Comparison of ENCODE assay signal across 21 cellular contexts in the genomic region with DNA sequence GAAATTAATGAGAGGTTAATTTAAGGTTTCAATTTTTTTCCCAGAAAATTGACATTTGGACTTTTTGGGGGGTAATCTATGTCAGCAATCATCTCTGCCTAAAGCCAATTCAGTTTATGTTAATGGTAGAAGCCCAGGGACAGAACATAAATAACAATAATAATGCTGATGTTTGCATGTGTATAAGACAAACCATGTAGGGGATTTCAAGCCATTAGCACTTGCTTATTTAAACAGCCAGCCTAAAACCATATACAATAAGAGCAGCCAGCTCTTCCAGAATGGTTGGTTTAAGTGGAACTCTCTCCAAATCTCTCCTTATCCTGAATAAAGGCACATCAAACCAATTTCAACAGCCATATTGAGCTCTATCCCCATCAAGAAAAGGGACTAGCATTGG. TPM values are rescaled to one million over a fixed set of nuclear protein-coding genes. Genes with fewer than 3 reads are reported as not detected.
DNase-seq lines count a peak whose midpoint lies in the region; ATAC-seq, FAIRE-seq and TF ChIP-seq lines count a peak whose summit lies in the region.
"Had no signal": no experiment of that assay in that cellular context is flagged by ENCODE, and none has a peak within 500 bp of the region (broad histone marks: within the 10 kb centered on the region; RNA-seq: fewer than 3 reads in every experiment).

No MANE protein-coding gene starts in this region.

- H3K9me2 ChIP-seq in PC-9 (ENCODE audit: insufficient read depth), result no peaks in the 10 kb centered on the region

- H3F3A ChIP-seq in PC-9 (ENCODE audit: insufficient read depth, low read depth), result peaks cover 17% of the 10 kb centered on the region; the same call in 1 of the 2 replicates

- no peak for TF ChIP-seq RAD21 in HepG2 (CRISPR knock-in tag; IDR thresholded peaks at IDR 0.05)

- intact Hi-C loops in HepG2 (cut with micrococcal nuclease; ENCODE audit: unreplicated experiment), result no loop called here
- intact Hi-C loops in right lobe of liver (cut with DNase I), result no loop called here
- intact Hi-C loops in PC-9 (cut with micrococcal nuclease; ENCODE audit: unreplicated experiment), result loop anchor here (2.0 kb wide), 1 partner anchor 231 kb away; no protein-coding TSS in a partner anchor
- intact Hi-C loops in psoas muscle (cut with DNase I), result no loop called here
- intact Hi-C loops in left colon (cut with DNase I, micrococcal nuclease), result no loop called here

- no peaks in the 10 kb centered on the region for H3K9me3 ChIP-seq in HepG2 (ENCODE audit: low read length)
- no peaks in the 10 kb centered on the region for H3K9me3 ChIP-seq in right lobe of liver
- H3K9me3 ChIP-seq in PC-9 (ENCODE audit: insufficient read depth, low read depth), result no peaks in the 10 kb centered on the region
- no peaks in the 10 kb centered on the region for H3K9me3 ChIP-seq in psoas muscle
- H3K9me3 ChIP-seq in right atrium auricular region, result no peaks in the 10 kb centered on the region
- H3K9me3 ChIP-seq: SJSA1 had no signal

- ATAC-seq in HepG2 (no peak), right lobe of liver (no peak), psoas muscle (no peak), left colon (no peak)

- POLR2A ChIA-PET in HepG2 (lab: Yijun Ruan, JAX), result no interaction called here
- POLR2A ChIA-PET in PC-9 (lab: Charles Lee; ENCODE audit: unreplicated experiment), result interaction anchor here (0.6 kb wide), 1 partner anchor 203 kb away, joined by 3 read pairs; no protein-coding TSS in a partner anchor

- H3K4me3 ChIP-seq in HepG2 (replicated peaks in 1 of 3; ENCODE audit: insufficient read depth in 1 of 3, low read depth in 2 of 3, low read length in 3 of 3), result no peak overlapping the region
- H3K4me3 ChIP-seq in right lobe of liver, result no peak overlapping the region
- no peak overlapping the region for H3K4me3 ChIP-seq in PC-9
- no peak overlapping the region for H3K4me3 ChIP-seq in psoas muscle
- H3K4me3 ChIP-seq in right atrium auricular region, result no peak overlapping the region
- H3K4me3 ChIP-seq: SJSA1 had no signal

- H3K4me2 ChIP-seq in HepG2 (ENCODE audit: low read depth, low read length), result peak overlapping the region; percentile 45; the same call in 1 of the 2 replicates
- H3K4me2 ChIP-seq in PC-9, result peak overlapping the region; percentile 61

- CTCF ChIA-PET in HepG2 (lab: Yijun Ruan, JAX; ENCODE audit: low intra/inter-chr PET ratio, low total read pairs) (no interaction called here), PC-9 (lab: Charles Lee) (interaction anchor here (0.6 kb wide), 1 partner anchor 9 kb away, joined by 17 read pairs; no protein-coding TSS in a partner anchor)

- FAIRE-seq in HepG2 (lab: Jason Lieb, UNC), result no peak
- FAIRE-seq: GM12891 had no signal

- no peaks in the 10 kb centered on the region for H3K79me2 ChIP-seq in HepG2 (ENCODE audit: insufficient read depth, low read length)
- H3K79me2 ChIP-seq in PC-9 (ENCODE audit: low read depth), result no peaks in the 10 kb centered on the region

- no peak overlapping the region for H3K9ac ChIP-seq in HepG2 (ENCODE audit: insufficient read depth, low read depth, low read length)

- no peaks in the 10 kb centered on the region for H4K20me1 ChIP-seq in HepG2 (ENCODE audit: insufficient read depth, low read length)
- no peaks in the 10 kb centered on the region for H4K20me1 ChIP-seq in PC-9 (ENCODE audit: insufficient read depth)

- no peak for TF ChIP-seq CTCF in HepG2 (CRISPR knock-in tag; IDR thresholded peaks at IDR 0.05)
- no peak for TF ChIP-seq CTCF in right lobe of liver (IDR thresholded peaks at IDR 0.05)
- TF ChIP-seq CTCF in PC-9 (conservative IDR thresholded peaks at IDR 0.05), result no peak
- TF ChIP-seq CTCF in psoas muscle (IDR thresholded peaks at IDR 0.05), result no peak
- TF ChIP-seq CTCF in right atrium auricular region (IDR thresholded peaks at IDR 0.05), result no peak

- no peaks in the 10 kb centered on the region for H3K36me3 ChIP-seq in HepG2 (replicated peaks in 1 of 2; ENCODE audit: control insufficient read depth in 1 of 2, insufficient read depth in 2 of 2, low read length in 2 of 2)
- no peaks in the 10 kb centered on the region for H3K36me3 ChIP-seq in right lobe of liver
- no peaks in the 10 kb centered on the region for H3K36me3 ChIP-seq in PC-9 (ENCODE audit: low read depth)
- no peaks in the 10 kb centered on the region for H3K36me3 ChIP-seq in psoas muscle (ENCODE audit: insufficient read depth in 1 of 2, low read depth in 1 of 2)
- no peaks in the 10 kb centered on the region for H3K36me3 ChIP-seq in right atrium auricular region
- H3K36me3 ChIP-seq: SJSA1 had no signal

- in situ Hi-C loops in HepG2 (cut with HindIII; ENCODE audit: extremely low pct_ligation_motif_present, low pct_unique_long_range_greater_than_20kb), result no loop called here

- no peaks in the 10 kb centered on the region for H3K27me3 ChIP-seq in HepG2 (ENCODE audit: control insufficient read depth in 1 of 2, insufficient read depth in 2 of 2, low read length in 2 of 2)
- H3K27me3 ChIP-seq in right lobe of liver, result no peaks in the 10 kb centered on the region
- H3K27me3 ChIP-seq in PC-9 (ENCODE audit: insufficient read depth, low read depth), result no peaks in the 10 kb centered on the region
- no peaks in the 10 kb centered on the region for H3K27me3 ChIP-seq in psoas muscle (ENCODE audit: insufficient read depth in 3 of 3, low read length in 2 of 3)
- no peaks in the 10 kb centered on the region for H3K27me3 ChIP-seq in right atrium auricular region
- H3K27me3 ChIP-seq: SJSA1 had no signal

- peaks cover 42% of the 10 kb centered on the region for H3K4me1 ChIP-seq in HepG2 (ENCODE audit: insufficient read depth, low read length)
- H3K4me1 ChIP-seq in right lobe of liver, result peaks cover 0 to 10% (median 0%) of the 10 kb centered on the region in 4 donors
- peaks cover 25% of the 10 kb centered on the region for H3K4me1 ChIP-seq in PC-9 (replicated peaks; ENCODE audit: insufficient read depth)
- H3K4me1 ChIP-seq in psoas muscle, result peaks cover 17% of the 10 kb centered on the region
- peaks cover 0 to 3% of the 10 kb centered on the region in 2 donors for H3K4me1 ChIP-seq in right atrium auricular region

- H2AFZ ChIP-seq in HepG2 (ENCODE audit: low read length) (no peak overlapping the region), PC-9 (no peak overlapping the region)

- no peak for DNase-seq in HepG2 (ENCODE audit: low spot score)
- DNase-seq in right lobe of liver, result no peak
- DNase-seq in PC-9, result no peak
- no peak for DNase-seq in epithelial cell of prostate (ENCODE audit: low read depth, low spot score)
- DNase-seq in psoas muscle, result no peak
- DNase-seq in left colon, result no peak
- DNase-seq in right atrium auricular region (ENCODE audit: low spot score), result no peak
- DNase-seq in NCI-H2107 treated with DMSO at 0.1 percent for 48 hours (lab: John Stamatoyannopoulos, UW; ENCODE audit: unreplicated experiment), result no peak
- DNase-seq: DMS 273 treated with DMSO at 0.1 percent for 48 hours, GF-D8, GOT3, HFFc6, NCI-H1417, NCI-H1930, NCI-H2171, NCI-H446, NCI-H69, RPMI8226 had no signal

- BruUV-seq in HepG2 (replicated peaks; lab: Mats Ljungman, UMichigan) (no TSS peak), PC-9 (replicated peaks; lab: Mats Ljungman, UMichigan) (no TSS peak)

- H3K27ac ChIP-seq in HepG2 (ENCODE audit: extremely low read length, insufficient read depth, low read length) (no peak overlapping the region), right lobe of liver (no peak overlapping the region), PC-9 (peak overlapping the region; percentile 82), epithelial cell of prostate (peak overlapping the region; percentile 59), psoas muscle (peak overlapping the region; percentile 4), right atrium auricular region (no peak overlapping the region)
- H3K27ac ChIP-seq: C4-2B had no signal

- TF ChIP-seq EP300 in HepG2 (IDR thresholded peaks at IDR 0.05; ENCODE audit: low read depth in 2 of 2, low read length in 2 of 2) (no peak), HepG2 (CRISPR knock-in tag; IDR thresholded peaks at IDR 0.05; ENCODE audit: borderline replicate concordance) (no peak)

- TF ChIP-seq POLR2A in HepG2 (IDR thresholded peaks at IDR 0.05; ENCODE audit: insufficient read depth in 1 of 2, low read depth in 2 of 2, low read length in 2 of 2) (no peak), right lobe of liver (IDR thresholded peaks at IDR 0.05) (no peak)

TF ChIP-seq in HepG2, 621 proteins besides CTCF, POLR2A, EP300 and RAD21 (continues in another document):
- no peak for TF ChIP-seq CBX2 (IDR thresholded peaks at IDR 0.05; ENCODE audit: low read depth, low read length)
- TF ChIP-seq CBX2 (CRISPR knock-in tag; IDR thresholded peaks at IDR 0.05; ENCODE audit: low read depth), result no peak
- no peak for TF ChIP-seq YEATS4 (CRISPR knock-in tag; IDR thresholded peaks at IDR 0.05; ENCODE audit: borderline replicate concordance)
- TF ChIP-seq SNRNP70 (IDR thresholded peaks at IDR 0.05; ENCODE audit: low read depth, low read length), result no peak

RNA-seq across cellular contexts. Expression of a gene that starts 7.0 kb away (rescaled TPM):
- 8.1 and 13.8 TPM in 2 replicates for total RNA-seq in HepG2 (2016; rRNA removed; fragmentation: Illumina TruSeq; extraction: Trizol)
- total RNA-seq in HepG2 (2016; cell fraction: cytosol; rRNA removed; fragmentation: Illumina TruSeq; extraction: Trizol; ENCODE audit: low read depth), result 16.8 and 17.8 TPM in 2 replicates
- total RNA-seq in HepG2 (2016; cell fraction: insoluble cytoplasmic fraction; rRNA removed; fragmentation: Illumina TruSeq; extraction: Trizol), result 7.8 and 12.3 TPM in 2 replicates
- 15.3 and 15.4 TPM in 2 replicates for total RNA-seq in HepG2 (2016; cell fraction: membrane; rRNA removed; fragmentation: Illumina TruSeq; extraction: Trizol)
- 14.4 and 14.7 TPM in 2 replicates for total RNA-seq in HepG2 (2016; cell fraction: nucleus; rRNA removed; fragmentation: Illumina TruSeq; extraction: Trizol)
- polyA plus RNA-seq in HepG2 (2011; rRNA removed), result 10.9 and 13.1 TPM in 2 replicates
- 8.3 and 8.4 TPM in 2 replicates for polyA plus RNA-seq in HepG2 (2011; cell fraction: cytosol; rRNA removed)
- 12.9 and 17.5 TPM in 2 replicates for polyA plus RNA-seq in HepG2 (2011; cell fraction: nucleus; rRNA removed)
- 8.8 and 12.0 TPM in 2 replicates for polyA plus RNA-seq in HepG2 (2012)
- polyA plus RNA-seq in HepG2 (2016; cell fraction: cytosol; fragmentation: Illumina TruSeq; extraction: Trizol; ENCODE audit: low read depth), result 0.25 TPM in 2 replicates
- polyA plus RNA-seq in HepG2 (2016; cell fraction: insoluble cytoplasmic fraction; fragmentation: Illumina TruSeq; extraction: Trizol; ENCODE audit: low read depth), result 10.3 and 10.9 TPM in 2 replicates
- polyA plus RNA-seq in HepG2 (2016; cell fraction: membrane; fragmentation: Illumina TruSeq; extraction: Trizol; ENCODE audit: low read depth), result 1.5 and 2.0 TPM in 2 replicates
- 9.4 and 9.9 TPM in 2 replicates for polyA plus RNA-seq in HepG2 (2016; cell fraction: nucleus; fragmentation: Illumina TruSeq; extraction: Trizol; ENCODE audit: insufficient read depth, low read depth)
- 4.3 and 53.3 TPM in 2 replicates for polyA minus RNA-seq in HepG2 (2011; rRNA and poly(A)+ RNA removed; ENCODE audit: low replicate concordance)
- polyA minus RNA-seq in HepG2 (2011; cell fraction: cytosol; rRNA and poly(A)+ RNA removed), result 28.8 and 31.7 TPM in 2 replicates
- 63.8 and 73.3 TPM in 2 replicates for polyA minus RNA-seq in HepG2 (2011; cell fraction: nucleus; rRNA and poly(A)+ RNA removed)
- 10 to 100 TPM; 12.3 to 27.7 (median 14.6) TPM for total RNA-seq in right lobe of liver
- 9.0 and 10.5 TPM in 2 replicates for total RNA-seq in PC-9 (2021)
- 100 to 1,000 TPM in 2 of 4 donors, 10 to 100 TPM in 2; 54.3 to 160 (median 91.1) TPM for total RNA-seq in psoas muscle
- 10 to 100 TPM; 23.8 to 83.2 (median 68.3) TPM for polyA plus RNA-seq in psoas muscle
- total RNA-seq in left colon, result 10 to 100 TPM; 31.1 to 33.9 TPM
- 10 to 100 TPM; 17.3 to 32.7 TPM for total RNA-seq in right atrium auricular region

Comparison
In these comparisons a context has a peak if more than half of its experiments do, and no peak if none do; other contexts are left out.
1. H3K27ac ChIP-seq: peak in PC-9 (single experiment), epithelial cell of prostate (single experiment) and psoas muscle (single experiment); none in HepG2 (single experiment), right lobe of liver (0 of 3) and right atrium auricular region (0 of 2).